Comparison of ENCODE assay signal across 8 cellular contexts in genomic region chrX:51892921-51893745, GRCh38. TPM values are rescaled to one million over a fixed set of nuclear protein-coding genes. Genes with fewer than 3 reads are reported as not detected.
A peak's percentile ranks its signal among the peaks of the same experiment; 100 is the strongest.
DNase-seq lines count a peak whose midpoint lies in the region; ATAC-seq and TF ChIP-seq lines count a peak whose summit lies in the region.

A gene with protein sequence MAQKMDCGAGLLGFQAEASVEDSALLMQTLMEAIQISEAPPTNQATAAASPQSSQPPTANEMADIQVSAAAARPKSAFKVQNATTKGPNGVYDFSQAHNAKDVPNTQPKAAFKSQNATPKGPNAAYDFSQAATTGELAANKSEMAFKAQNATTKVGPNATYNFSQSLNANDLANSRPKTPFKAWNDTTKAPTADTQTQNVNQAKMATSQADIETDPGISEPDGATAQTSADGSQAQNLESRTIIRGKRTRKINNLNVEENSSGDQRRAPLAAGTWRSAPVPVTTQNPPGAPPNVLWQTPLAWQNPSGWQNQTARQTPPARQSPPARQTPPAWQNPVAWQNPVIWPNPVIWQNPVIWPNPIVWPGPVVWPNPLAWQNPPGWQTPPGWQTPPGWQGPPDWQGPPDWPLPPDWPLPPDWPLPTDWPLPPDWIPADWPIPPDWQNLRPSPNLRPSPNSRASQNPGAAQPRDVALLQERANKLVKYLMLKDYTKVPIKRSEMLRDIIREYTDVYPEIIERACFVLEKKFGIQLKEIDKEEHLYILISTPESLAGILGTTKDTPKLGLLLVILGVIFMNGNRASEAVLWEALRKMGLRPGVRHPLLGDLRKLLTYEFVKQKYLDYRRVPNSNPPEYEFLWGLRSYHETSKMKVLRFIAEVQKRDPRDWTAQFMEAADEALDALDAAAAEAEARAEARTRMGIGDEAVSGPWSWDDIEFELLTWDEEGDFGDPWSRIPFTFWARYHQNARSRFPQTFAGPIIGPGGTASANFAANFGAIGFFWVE (plus strand): TSS chrX:51893623. CDS start chrX:51894305, 682 bp downstream.

- H3K27me3 Mint-ChIP-seq in activated CD8-positive, alpha-beta T cell treated with anti-CD3 and anti-CD28 coated beads, Interleukin-2, amount 10 ng/mL, durations not matched to agents 7 days and 5 days (ENCODE audit: low read depth) = no peaks in the 10 kb centered on the region

- peak within 1 kb of the TSS; percentile 90 for H3K27ac Mint-ChIP-seq in activated CD8-positive, alpha-beta T cell treated with anti-CD3 and anti-CD28 coated beads, Interleukin-2, amount 10 ng/mL, durations not matched to agents 7 days and 5 days

- intact Hi-C loops in lower leg skin (cut with DNase I; ENCODE audit: low total_unique reads) = no loop called here

- POLR2A ChIA-PET in activated CD8-positive, alpha-beta T cell treated with anti-CD3 and anti-CD28 coated beads, Interleukin-2, amount 10 ng/mL, durations not matched to agents 7 days and 5 days (lab: Charles Lee) = interaction anchor here (0.7 kb wide), 1 partner anchor 405 kb away, joined by 4 read pairs; no protein-coding TSS in a partner anchor

- peak within 1 kb of the TSS; percentile 25 for H3K4me3 ChIP-seq in lower leg skin (ENCODE audit: low read depth, poor library complexity, severe bottlenecking)

- H3K9me3 Mint-ChIP-seq in activated CD8-positive, alpha-beta T cell treated with anti-CD3 and anti-CD28 coated beads, Interleukin-2, amount 10 ng/mL, durations not matched to agents 7 days and 5 days (ENCODE audit: insufficient read depth) = no peaks in the 10 kb centered on the region

- DNase-seq in AG08395 (ENCODE audit: low spot score) (peak; percentile 86), NCI-H524 (lab: John Stamatoyannopoulos, UW) (peak; percentile 93 to 97), ecto neural progenitor cell (ENCODE audit: low spot score) (peak; percentile 93), lower leg skin (ENCODE audit: low spot score in 2 of 2) (peak; percentile 82 to 95)
- DNase-seq in activated CD8-positive, alpha-beta T cell treated with anti-CD3 and anti-CD28 coated beads, Interleukin-2, amount 10 ng/mL, durations not matched to agents 7 days and 5 days = peak; percentile 84
- DNase-seq in stimulated activated CD4-positive, alpha-beta T cell treated with anti-CD3 and anti-CD28 coated beads, Interleukin-4, amount 100 ng/mL, for 48 hours (ENCODE audit: low read depth in 2 of 2) = peak; percentile 62 to 73

- H3K4me1 Mint-ChIP-seq in activated CD8-positive, alpha-beta T cell treated with anti-CD3 and anti-CD28 coated beads, Interleukin-2, amount 10 ng/mL, durations not matched to agents 7 days and 5 days (ENCODE audit: low read depth) = peaks cover 32% of the 10 kb centered on the region

- H3K4me3 Mint-ChIP-seq in activated CD8-positive, alpha-beta T cell treated with anti-CD3 and anti-CD28 coated beads, Interleukin-2, amount 10 ng/mL, durations not matched to agents 7 days and 5 days = peak within 1 kb of the TSS; percentile 86

- WGBS in lower leg skin, 2 donors = 1 to 32% methylated on average over 32 to 35 of the region's 35 CpGs

- TF ChIP-seq CTCF in lower leg skin (IDR thresholded peaks at IDR 0.05) = no peak

- TF ChIP-seq POLR2A in lower leg skin (IDR thresholded peaks at IDR 0.05) = no peak

- ATAC-seq in GM18907 (IDR thresholded peaks at IDR 0.05; ENCODE audit: unreplicated experiment) (peak; percentile 68), HG03175 (IDR thresholded peaks at IDR 0.05; ENCODE audit: unreplicated experiment) (peak; percentile 57)
- peak; percentile 85 for ATAC-seq in activated CD8-positive, alpha-beta T cell treated with anti-CD3 and anti-CD28 coated beads, Interleukin-2, amount 10 ng/mL, durations not matched to agents 7 days and 5 days

- CTCF ChIA-PET in activated CD8-positive, alpha-beta T cell treated with anti-CD3 and anti-CD28 coated beads, Interleukin-2, amount 10 ng/mL, durations not matched to agents 7 days and 5 days (lab: Charles Lee) = no interaction called here

- peaks cover 16% of the 10 kb centered on the region for H3K36me3 Mint-ChIP-seq in activated CD8-positive, alpha-beta T cell treated with anti-CD3 and anti-CD28 coated beads, Interleukin-2, amount 10 ng/mL, durations not matched to agents 7 days and 5 days (ENCODE audit: low read depth)

RNA-seq across cellular contexts. Expression of the gene that starts here (rescaled TPM):
- 10 to 100 TPM; 42.6 to 45.0 TPM for total RNA-seq in activated CD8-positive, alpha-beta T cell treated with anti-CD3 and anti-CD28 coated beads, Interleukin-2, amount 10 ng/mL, durations not matched to agents 7 days and 5 days
- 10 to 100 TPM; 26.0 to 42.3 (median 31.1) TPM for total RNA-seq in lower leg skin

Comparison
In these comparisons a context has a peak if more than half of its experiments do, and no peak if none do; other contexts are left out.
1. Peak in every context shown above with its lines: DNase-seq, ATAC-seq and H3K4me3 ChIP-seq.